In genomic region chr17:79698086-79698690, GRCh38 we compare ENCODE assay signal across 30 cellular contexts. TPM values are rescaled to one million over a fixed set of nuclear protein-coding genes. Genes with fewer than 3 reads are reported as not detected.
"Had no signal": no experiment of that assay in that cellular context is flagged by ENCODE, and none has a peak within 500 bp of the region (broad histone marks: within the 10 kb centered on the region; RNA-seq: fewer than 3 reads in every experiment).

No MANE protein-coding gene starts in this region.

- H3K4me1 Mint-ChIP-seq: activated CD8-positive, alpha-beta memory T cell treated with anti-CD3 and anti-CD28 coated beads, Interleukin-2, amount 10 ng/mL, durations not matched to agents 7 days and 5 days; central memory CD8-positive, alpha-beta T cell had no signal

- H3K27ac ChIP-seq: SJCRH30 had no signal

- H3K27ac Mint-ChIP-seq: activated CD8-positive, alpha-beta memory T cell treated with anti-CD3 and anti-CD28 coated beads, Interleukin-2, amount 10 ng/mL, durations not matched to agents 7 days and 5 days; activated naive CD4-positive, alpha-beta T cell treated with anti-CD3 and anti-CD28 coated beads, Interleukin-2, amount 50 U/mL, for 72 hours; activated naive CD8-positive, alpha-beta T cell treated with anti-CD3 and anti-CD28 coated beads, Interleukin-2, amount 50 U/mL, for 24 hours; activated T-cell treated with anti-CD3 and anti-CD28 coated beads, Interleukin-2, amount 50 U/mL, for 24 hours; activated T-helper 1 cell treated with anti-CD3 and anti-CD28 coated beads, Interleukin-12 subunit alpha, Interleukin-12 subunit beta, Interleukin-2, Interleukin-4 antibody, amounts not matched to agents 30 ng/mL and 10 ng/mL and 1 ng/mL, durations not matched to agents 14 hours and 24 hours and 36 hours; WTC11 had no signal

- DNase-seq: activated CD4-positive, alpha-beta T cell treated with anti-CD3 and anti-CD28 coated beads for 48 hours; activated CD4-positive, alpha-beta T cell treated with anti-CD3 and anti-CD28 coated beads, Interleukin-2, amount 50 U/mL, for 4 hours; activated CD4-positive, CD25-positive, alpha-beta regulatory T cell treated with anti-CD3 and anti-CD28 coated beads, Interleukin-2, amount 50 U/mL, for 72 hours; activated CD8-positive, alpha-beta memory T cell treated with anti-CD3 and anti-CD28 coated beads, Interleukin-2, amount 10 ng/mL, durations not matched to agents 7 days and 5 days; activated effector memory CD4-positive, alpha-beta T cell treated with Interleukin-2 at 50 U/mL for 16 hours; activated naive CD4-positive, alpha-beta T cell treated with Interleukin-2 at 50 U/mL for 16 hours; activated naive CD8-positive, alpha-beta T cell treated with anti-CD3 and anti-CD28 coated beads, Interleukin-2, amount 50 U/mL, for 24 hours; activated T-cell treated with anti-CD3 and anti-CD28 coated beads, Interleukin-2, amount 50 U/mL, for 24 hours; amniotic stem cell; cortex of kidney; KG1; MV-4-11; NCI-H1092 treated with DMSO at 0.1 percent for 48 hours; NCI-H146; NCI-H187 treated with DMSO at 0.1 percent for 48 hours; NCI-H2081 treated with DMSO at 0.1 percent for 48 hours; NCI-H446 treated with DMSO at 0.1 percent for 48 hours; NCI-H524 treated with DMSO at 0.1 percent for 48 hours; NK-92 treated with Interleukin-12 subunit alpha and Interleukin-12 subunit beta, amount 100 ng/mL, for 24 hours; SJCRH30; SK-N-SH; T-helper 1 cell had no signal

- H3K4me3 ChIP-seq: SJCRH30 had no signal

- ATAC-seq: activated CD8-positive, alpha-beta memory T cell treated with anti-CD3 and anti-CD28 coated beads, Interleukin-2, amount 10 ng/mL, durations not matched to agents 7 days and 5 days; activated naive CD8-positive, alpha-beta T cell treated with anti-CD3 and anti-CD28 coated beads, Interleukin-2, amount 50 U/mL, for 24 hours; WTC11 had no signal

- H3K4me3 Mint-ChIP-seq: activated CD8-positive, alpha-beta memory T cell treated with anti-CD3 and anti-CD28 coated beads, Interleukin-2, amount 10 ng/mL, durations not matched to agents 7 days and 5 days; activated naive CD8-positive, alpha-beta T cell treated with anti-CD3 and anti-CD28 coated beads, Interleukin-2, amount 50 U/mL, for 24 hours; activated T-cell treated with anti-CD3 and anti-CD28 coated beads, Interleukin-2, amount 50 U/mL, for 24 hours; activated T-helper 1 cell treated with anti-CD3 and anti-CD28 coated beads, Interleukin-12 subunit alpha, Interleukin-12 subunit beta, Interleukin-2, Interleukin-4 antibody, amounts not matched to agents 30 ng/mL and 10 ng/mL and 1 ng/mL, durations not matched to agents 14 hours and 24 hours and 36 hours; brain; central memory CD8-positive, alpha-beta T cell; WTC11 had no signal

- H3K36me3 Mint-ChIP-seq: activated CD8-positive, alpha-beta memory T cell treated with anti-CD3 and anti-CD28 coated beads, Interleukin-2, amount 10 ng/mL, durations not matched to agents 7 days and 5 days; activated naive CD4-positive, alpha-beta T cell treated with anti-CD3 and anti-CD28 coated beads, Interleukin-2, amount 50 U/mL, for 72 hours; brain; WTC11 had no signal

- H3K36me3 ChIP-seq: SJCRH30 had no signal

- H3K9me3 ChIP-seq: SJCRH30, SK-N-SH had no signal

- H3K9me3 Mint-ChIP-seq: activated naive CD4-positive, alpha-beta T cell treated with anti-CD3 and anti-CD28 coated beads, Interleukin-2, amount 50 U/mL, for 72 hours; activated naive CD8-positive, alpha-beta T cell treated with anti-CD3 and anti-CD28 coated beads, Interleukin-2, amount 50 U/mL, for 24 hours; activated T-cell treated with anti-CD3 and anti-CD28 coated beads, Interleukin-2, amount 50 U/mL, for 24 hours; activated T-helper 1 cell treated with anti-CD3 and anti-CD28 coated beads, Interleukin-12 subunit alpha, Interleukin-12 subunit beta, Interleukin-2, Interleukin-4 antibody, amounts not matched to agents 30 ng/mL and 10 ng/mL and 1 ng/mL, durations not matched to agents 14 hours and 24 hours and 36 hours; brain; central memory CD8-positive, alpha-beta T cell; WTC11 had no signal

RNA-seq across cellular contexts. Expression of gene ENPP7, which starts 32.6 kb away (rescaled TPM):
- total RNA-seq: astrocyte, LHCN-M2, MCF 10A, SJCRH30, WTC11 had no signal
- polyA plus RNA-seq: SK-N-SH had no signal
